ENCODE assay signal across 8 cellular contexts in genomic region chr15:51830279-51830806, GRCh38. TPM values are rescaled to one million over a fixed set of nuclear protein-coding genes. Genes with fewer than 3 reads are reported as not detected.
A peak's percentile ranks its signal among the peaks of the same experiment; 100 is the strongest.
DNase-seq lines count a peak whose midpoint lies in the region; ATAC-seq and FAIRE-seq lines count a peak whose summit lies in the region.

No MANE protein-coding gene starts in this region.

- ATAC-seq in GM18858 (IDR thresholded peaks at IDR 0.05; ENCODE audit: unreplicated experiment), result peak; percentile 2
- no peak for ATAC-seq in GM19023 (IDR thresholded peaks at IDR 0.05; ENCODE audit: unreplicated experiment)
- no peak for ATAC-seq in GM18873 (IDR thresholded peaks at IDR 0.05; ENCODE audit: low FRiP score, unreplicated experiment)

- peak overlapping the region; percentile 97 for H3K4me3 ChIP-seq in iPS-18c (ENCODE audit: insufficient read depth, low read depth, low read length)
- H3K4me3 ChIP-seq in small intestine (ENCODE audit: low read depth in 1 of 2, low read length in 2 of 2), result peak overlapping the region; percentile 87 to 93

- FAIRE-seq in small intestine (lab: Jason Lieb, UNC), result no peak

- no peaks in the 10 kb centered on the region for H3K27me3 Mint-ChIP-seq in IgD-negative memory B cell

- H3K4me1 Mint-ChIP-seq in IgD-negative memory B cell, result peaks cover 22 to 47% (median 37%) of the 10 kb centered on the region in 3 donors

- H3K27ac Mint-ChIP-seq in IgD-negative memory B cell, result peak overlapping the region; percentile 74 to 89 (median 86)

- H3K9me3 Mint-ChIP-seq in IgD-negative memory B cell, result no peaks in the 10 kb centered on the region

- H3K27me3 ChIP-seq in small intestine (ENCODE audit: control insufficient read depth in 2 of 2, insufficient read depth in 2 of 2, low read length in 2 of 2), result no peaks in the 10 kb centered on the region

- H3K4me1 ChIP-seq in small intestine (ENCODE audit: control insufficient read depth in 2 of 2, insufficient read depth in 1 of 2, low read depth in 1 of 2, low read length in 1 of 2), result peaks cover 0 to 5% of the 10 kb centered on the region in 2 donors

- H3K27ac ChIP-seq in angular gyrus (ENCODE audit: low read depth, low read length), result peak overlapping the region; percentile 78
- H3K27ac ChIP-seq in small intestine (ENCODE audit: low read depth in 1 of 2, low read length in 1 of 2), result peak overlapping the region; percentile 93 to 98

- WGBS in small intestine, 3 donors, result 0 to 1% (median 1%) methylated on average over 8 of the region's 8 CpGs

- peak overlapping the region; percentile 90 to 98 (median 95) for H3K4me3 Mint-ChIP-seq in IgD-negative memory B cell

- H3K9me3 ChIP-seq in iPS-18c (ENCODE audit: control insufficient read depth, insufficient read depth, low read length) (no peaks in the 10 kb centered on the region), small intestine (ENCODE audit: control insufficient read depth, low read depth) (no peaks in the 10 kb centered on the region)

- H3K36me3 ChIP-seq in small intestine (ENCODE audit: control insufficient read depth in 2 of 2, insufficient read depth in 2 of 2, low read length in 2 of 2), result no peaks in the 10 kb centered on the region

- H3K36me3 Mint-ChIP-seq in IgD-negative memory B cell, result no peaks in the 10 kb centered on the region

- peak; percentile 41 for DNase-seq in small intestine
- DNase-seq in activated effector memory CD4-positive, alpha-beta T cell treated with Interleukin-2 at 50 U/mL for 16 hours, result no peak

RNA-seq across cellular contexts. Expression of gene TMOD3, which starts 0.9 kb away (rescaled TPM):
- 23.4 TPM for polyA plus RNA-seq in IgD-negative memory B cell
- polyA plus RNA-seq in small intestine, result 10 to 100 TPM; 13.2 to 19.2 (median 14.8) TPM
